In the genomic region with DNA sequence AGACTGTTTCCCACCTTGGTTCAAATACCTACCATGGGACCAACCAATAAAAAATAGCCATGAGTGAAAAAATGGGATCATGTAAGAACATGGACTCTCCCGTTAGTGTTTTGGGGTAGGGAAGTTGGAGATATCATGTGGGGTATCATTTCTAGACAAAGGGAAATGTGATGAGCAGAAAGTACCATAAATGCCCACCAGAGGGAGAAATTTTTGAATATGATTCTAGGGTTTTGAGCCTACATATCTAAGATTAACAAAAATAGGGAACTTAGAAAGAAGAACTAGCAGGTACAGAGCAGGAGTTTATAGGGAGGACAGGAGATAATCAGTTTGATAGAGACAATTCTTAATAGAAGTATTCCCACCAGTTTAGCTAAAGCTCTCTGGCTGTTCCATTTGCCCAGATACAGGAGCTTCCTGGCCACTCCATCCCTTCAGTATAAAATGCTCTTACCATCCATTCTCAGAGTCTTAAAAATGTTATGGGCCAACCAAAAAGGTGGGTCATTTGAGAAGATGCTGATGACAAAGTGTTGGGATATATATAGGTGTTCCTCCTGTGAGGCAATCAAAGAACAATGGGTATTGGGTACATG, we compare ENCODE assay signal across 8 cellular contexts. TPM values are rescaled to one million over a fixed set of nuclear protein-coding genes. Genes with fewer than 3 reads are reported as not detected.
A peak's percentile ranks its signal among the peaks of the same experiment; 100 is the strongest.
DNase-seq lines count a peak whose midpoint lies in the region; ATAC-seq and TF ChIP-seq lines count a peak whose summit lies in the region.

No MANE protein-coding gene starts in this region.

- no peaks in the 10 kb centered on the region for H3K27me3 ChIP-seq in adipocyte (replicated peaks; ENCODE audit: control insufficient read depth, insufficient read depth, low read length)
- no peaks in the 10 kb centered on the region for H3K27me3 ChIP-seq in lung (ENCODE audit: control insufficient read depth, insufficient read depth)

- no peak overlapping the region for H3K9ac ChIP-seq in adipocyte (ENCODE audit: low read length)

- ATAC-seq in lung (ENCODE audit: insufficient read depth, low FRiP score) (no peak), HG02840 (IDR thresholded peaks at IDR 0.05; ENCODE audit: low FRiP score, unreplicated experiment) (no peak), HG02571 (IDR thresholded peaks at IDR 0.05; ENCODE audit: unreplicated experiment) (no peak)

- H3K9me3 ChIP-seq in adipocyte (ENCODE audit: control insufficient read depth, low read length) (no peaks in the 10 kb centered on the region), lung (ENCODE audit: control insufficient read depth in 2 of 2, insufficient read depth in 1 of 2, low read length in 1 of 2) (no peaks in the 10 kb centered on the region)

- DNase-seq in G401 (ENCODE audit: low spot score) (peak; percentile 33), M059J (ENCODE audit: low read depth) (peak; percentile 44), adipocyte (ENCODE audit: low read depth) (peak; percentile 79), lung (ENCODE audit: low spot score) (no peak), amygdala (lab: John Stamatoyannopoulos, UW) (no peak), NCI-H2029 (lab: John Stamatoyannopoulos, UW) (no peak)

- H3K36me3 ChIP-seq in adipocyte (ENCODE audit: control insufficient read depth, insufficient read depth, low read length, severe bottlenecking) (no peaks in the 10 kb centered on the region), lung (ENCODE audit: control insufficient read depth in 2 of 2, insufficient read depth in 2 of 2, low read length in 2 of 2) (no peaks in the 10 kb centered on the region)

- H3K4me3 ChIP-seq in adipocyte (ENCODE audit: low read length) (no peak overlapping the region), lung (no peak overlapping the region)

- TF ChIP-seq CTCF in lung (IDR thresholded peaks at IDR 0.05; ENCODE audit: control extremely low read depth, extremely low read depth) = peak; percentile 6

- 9 to 15% methylated on average over 1 of the region's 1 CpG for WGBS in lung, 2 donors

- no peak overlapping the region for H3K27ac ChIP-seq in lung (ENCODE audit: low read depth in 1 of 2, low read length in 1 of 2)

- in situ Hi-C loops in G401 (cut with HindIII; ENCODE audit: low sequenced_read_pairs) = no loop called here

- peaks cover 19% of the 10 kb centered on the region for H3K4me1 ChIP-seq in adipocyte (ENCODE audit: control insufficient read depth, insufficient read depth, low read length)
- H3K4me1 ChIP-seq in lung (ENCODE audit: control insufficient read depth in 2 of 2, insufficient read depth in 2 of 2, low read length in 2 of 2) = peaks cover 0 to 4% of the 10 kb centered on the region in 2 donors

RNA-seq across cellular contexts. Expression of a gene that starts 3.6 kb away (rescaled TPM):
- 23.1 and 28.6 TPM in 2 replicates for total RNA-seq in G401 (2014; rRNA removed; shearing (Covaris generic))
- total RNA-seq in M059J (2014; rRNA removed; shearing (Covaris generic)) = 68.9 and 94.6 TPM in 2 replicates
- total RNA-seq in lung = 10 to 100 TPM; 14.0 to 22.2 TPM
- 10 to 100 TPM in 1 of 2 donors, 1 to 10 TPM in 1; 9.8 to 12.3 TPM for polyA plus RNA-seq in lung

Comparison
In these comparisons a context has a peak if more than half of its experiments do, and no peak if none do; other contexts are left out.
1. DNase-seq: peak in G401 (single experiment), M059J (single experiment) and adipocyte (single experiment); none in lung (single experiment), amygdala (0 of 56) and NCI-H2029 (single experiment).